8 cellular contexts compared by ENCODE assay signal in genomic region chr4:41215969-41216293, GRCh38. TPM values are rescaled to one million over a fixed set of nuclear protein-coding genes. Genes with fewer than 3 reads are reported as not detected.
DNase-seq lines count a peak whose midpoint lies in the region; ATAC-seq and TF ChIP-seq lines count a peak whose summit lies in the region.

No MANE protein-coding gene starts in this region.

- no peaks in the 10 kb centered on the region for H3K36me3 Mint-ChIP-seq in activated CD4-positive, alpha-beta T cell treated with anti-CD3 and anti-CD28 coated beads for 36 hours (ENCODE audit: low read depth)
- no peaks in the 10 kb centered on the region for H3K36me3 Mint-ChIP-seq in activated naive CD8-positive, alpha-beta T cell

- H3K9me3 ChIP-seq in testis, result no peaks in the 10 kb centered on the region

- peak overlapping the region; percentile 78 for H3K27ac Mint-ChIP-seq in activated CD4-positive, alpha-beta T cell treated with anti-CD3 and anti-CD28 coated beads for 36 hours
- H3K27ac Mint-ChIP-seq in activated naive CD8-positive, alpha-beta T cell, result peak overlapping the region; percentile 64

- 16 to 24% methylated on average over 3 to 8 of the region's 8 CpGs for WGBS in testis, 2 donors

- H3K27me3 Mint-ChIP-seq in activated CD4-positive, alpha-beta T cell treated with anti-CD3 and anti-CD28 coated beads for 36 hours, result peaks cover 61% of the 10 kb centered on the region
- peaks cover 33% of the 10 kb centered on the region for H3K27me3 Mint-ChIP-seq in activated naive CD8-positive, alpha-beta T cell

- TF ChIP-seq POLR2A in testis (IDR thresholded peaks at IDR 0.05), result no peak

- H3K4me1 Mint-ChIP-seq in activated CD4-positive, alpha-beta T cell treated with anti-CD3 and anti-CD28 coated beads for 36 hours, result peaks cover 27% of the 10 kb centered on the region
- H3K4me1 Mint-ChIP-seq in activated naive CD8-positive, alpha-beta T cell (ENCODE audit: low read depth), result peaks cover 26% of the 10 kb centered on the region

- POLR2A ChIA-PET in activated CD4-positive, alpha-beta T cell treated with anti-CD3 and anti-CD28 coated beads for 36 hours (lab: Charles Lee), result no interaction called here

- H3K36me3 ChIP-seq in kidney epithelial cell (ENCODE audit: control insufficient read depth, insufficient read depth, low read length) (no peaks in the 10 kb centered on the region), testis (ENCODE audit: low read depth, missing control alignments) (no peaks in the 10 kb centered on the region)

- no peaks in the 10 kb centered on the region for H3K4me1 ChIP-seq in testis

- no peak for ATAC-seq in activated CD4-positive, alpha-beta T cell treated with anti-CD3 and anti-CD28 coated beads for 36 hours
- no peak for ATAC-seq in GM19455 (IDR thresholded peaks at IDR 0.05; ENCODE audit: unreplicated experiment)

- peak overlapping the region; percentile 71 for H3K4me3 Mint-ChIP-seq in activated CD4-positive, alpha-beta T cell treated with anti-CD3 and anti-CD28 coated beads for 36 hours
- peak overlapping the region; percentile 83 for H3K4me3 Mint-ChIP-seq in activated naive CD8-positive, alpha-beta T cell

- no peak for DNase-seq in activated CD4-positive, alpha-beta T cell treated with anti-CD3 and anti-CD28 coated beads for 36 hours
- DNase-seq in activated CD4-positive, alpha-beta T cell treated with anti-CD3 and anti-CD28 coated beads, Interleukin-2, amount 50 U/mL, for 4 hours, result no peak
- DNase-seq in kidney epithelial cell (ENCODE audit: low read depth) (no peak), testis (no peak), AML-193 (lab: John Stamatoyannopoulos, UW) (no peak), ACHN (no peak)

- H3K4me3 ChIP-seq in kidney epithelial cell (ENCODE audit: low read depth, low read length), result peak overlapping the region; percentile 81
- H3K4me3 ChIP-seq in testis, result peak overlapping the region; percentile 60 to 62

- no peaks in the 10 kb centered on the region for H3K27me3 ChIP-seq in kidney epithelial cell (ENCODE audit: control insufficient read depth, insufficient read depth, low read length)
- H3K27me3 ChIP-seq in testis, result no peaks in the 10 kb centered on the region

- TF ChIP-seq CTCF in kidney epithelial cell (IDR thresholded peaks at IDR 0.05; ENCODE audit: insufficient read depth, low read length, poor library complexity, severe bottlenecking) (no peak), testis (IDR thresholded peaks at IDR 0.05) (no peak)

- no peaks in the 10 kb centered on the region for H3K9me3 Mint-ChIP-seq in activated CD4-positive, alpha-beta T cell treated with anti-CD3 and anti-CD28 coated beads for 36 hours (ENCODE audit: low read depth)
- no peaks in the 10 kb centered on the region for H3K9me3 Mint-ChIP-seq in activated naive CD8-positive, alpha-beta T cell (ENCODE audit: low read depth)

- H3K27ac ChIP-seq in testis, result peak overlapping the region in 1 of 2 donors; percentile 79

- CTCF ChIA-PET in activated CD4-positive, alpha-beta T cell treated with anti-CD3 and anti-CD28 coated beads for 36 hours (lab: Charles Lee), result interaction anchor here (0.7 to 2.9 kb wide), 4 partner anchors 10 to 291 kb away, joined by 3 to 14 read pairs (median 3); no protein-coding TSS in a partner anchor

- intact Hi-C loops in activated CD4-positive, alpha-beta T cell treated with anti-CD3 and anti-CD28 coated beads for 36 hours (cut with DNase I, micrococcal nuclease), result loop anchor here (1.0 to 10.0 kb wide), 5 partner anchors 41 to 779 kb away; partner anchors contain the start of genes SLC30A9 (in 1 of the 2), TMEM33 (in 1 of the 2) and UCHL1 (in 1 of the 2)
- intact Hi-C loops in testis (cut with DNase I; ENCODE audit: low total_unique reads), result loop anchor here (5.0 kb wide), 1 partner anchor 289 kb away; no protein-coding TSS in a partner anchor

- in situ Hi-C loops in ACHN (cut with HindIII; ENCODE audit: low pct_ligation_motif_present, low pct_unique_long_range_greater_than_20kb, low sequenced_read_pairs), result loop anchor here (25.0 kb wide), 1 partner anchor 279 kb away; no protein-coding TSS in a partner anchor

RNA-seq across cellular contexts. Expression of gene APBB2, which starts 1.6 kb away (rescaled TPM):
- 1 to 10 TPM; 1.3 to 1.5 TPM for total RNA-seq in activated CD4-positive, alpha-beta T cell treated with anti-CD3 and anti-CD28 coated beads for 36 hours
- 52.0 and 52.7 TPM in 2 replicates for total RNA-seq in kidney epithelial cell
- total RNA-seq in testis, result 10 to 100 TPM; 59.8 to 77.9 TPM
- polyA plus RNA-seq in testis (ENCODE audit: insufficient read depth, low read depth, low replicate concordance), result 19.7 TPM

RNA-seq across cellular contexts. Expression of gene UCHL1, which starts 40.8 kb away (rescaled TPM):
- 1 to 10 TPM; 1.5 to 1.7 TPM for total RNA-seq in activated CD4-positive, alpha-beta T cell treated with anti-CD3 and anti-CD28 coated beads for 36 hours
- total RNA-seq in kidney epithelial cell (1,761 and 1,994 TPM in 2 replicates), testis (10 to 100 TPM; 84.2 to 87.5 TPM)
- polyA plus RNA-seq in testis (ENCODE audit: insufficient read depth, low read depth, low replicate concordance), result 57.4 TPM

Comparison
In these comparisons a context has a peak if more than half of its experiments do, and no peak if none do; other contexts are left out.
1. RNA of gene APBB2, which starts 1.6 kb away (total RNA-seq): 59.8 to 77.9 TPM in testis and 52.0 to 52.7 TPM in kidney epithelial cell; 1.3 to 1.5 TPM in activated CD4-positive, alpha-beta T cell treated with anti-CD3 and anti-CD28 coated beads for 36 hours; every median in the first group is over 10 times any median in the second.
2. RNA of gene UCHL1, which starts 40.8 kb away (total RNA-seq): 1,761 to 1,994 TPM in kidney epithelial cell and 84.2 to 87.5 TPM in testis; 1.5 to 1.7 TPM in activated CD4-positive, alpha-beta T cell treated with anti-CD3 and anti-CD28 coated beads for 36 hours; every median in the first group is over 10 times any median in the second.